Comparison of ENCODE assay signal across 21 cellular contexts in the genomic region with DNA sequence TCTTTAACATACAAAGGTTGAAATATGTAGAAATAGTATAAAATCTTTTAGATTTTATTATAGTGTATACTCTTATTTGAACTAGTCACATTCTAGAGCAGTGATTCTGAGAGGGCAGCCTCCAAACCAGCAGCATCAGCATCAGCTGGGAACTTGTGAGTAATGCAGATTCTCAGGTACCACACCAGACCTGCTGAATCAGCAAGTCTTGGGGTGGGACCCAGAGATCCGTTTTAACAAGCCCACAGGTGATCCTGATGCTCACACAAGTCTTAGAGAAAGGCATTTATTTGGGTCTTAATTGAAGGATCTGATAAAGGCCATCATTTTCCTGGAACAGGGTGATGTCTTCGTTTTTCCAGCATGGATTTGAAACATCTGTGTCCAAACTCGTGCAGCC.
DNase-seq lines count a peak whose midpoint lies in the region; ATAC-seq, FAIRE-seq and TF ChIP-seq lines count a peak whose summit lies in the region.
"Had no signal": no experiment of that assay in that cellular context is flagged by ENCODE, and none has a peak within 500 bp of the region (broad histone marks: within the 10 kb centered on the region; RNA-seq: fewer than 3 reads in every experiment).

No MANE protein-coding gene starts in this region.

- H2BK15ac ChIP-seq in IMR-90 (ENCODE audit: low read depth, low read length) (no peak overlapping the region), H1 (ENCODE audit: low read length) (no peak overlapping the region)

- no peak for FAIRE-seq in HepG2 (lab: Jason Lieb, UNC)
- no peak for FAIRE-seq in H1 (lab: Jason Lieb, UNC)
- FAIRE-seq: A204.1, G401.6, GM12892 had no signal

- H4K20me1 ChIP-seq in HepG2 (ENCODE audit: insufficient read depth, low read length) (no peaks in the 10 kb centered on the region), IMR-90 (ENCODE audit: insufficient read depth, low read length) (no peaks in the 10 kb centered on the region), H1 (replicated peaks in 1 of 2; ENCODE audit: control insufficient read depth in 1 of 2, insufficient read depth in 2 of 2, low read length in 2 of 2) (no peaks in the 10 kb centered on the region)

- no peak overlapping the region for H2BK12ac ChIP-seq in H1 (ENCODE audit: low read depth, low read length)

- no peak overlapping the region for H3K4ac ChIP-seq in IMR-90 (ENCODE audit: low read depth, low read length)
- H3K4ac ChIP-seq in H1 (replicated peaks; ENCODE audit: insufficient read length, low read depth, low read length) = no peak overlapping the region

- H3K4me2 ChIP-seq in HepG2 (ENCODE audit: low read depth, low read length) (no peak overlapping the region), IMR-90 (ENCODE audit: low read depth, low read length) (no peak overlapping the region), H1 (ENCODE audit: insufficient read depth in 1 of 2, low read depth in 2 of 2, low read length in 2 of 2) (no peak overlapping the region)

- POLR2A ChIA-PET in HepG2 (lab: Yijun Ruan, JAX) = no interaction called here
- POLR2A ChIA-PET in IMR-90 (lab: Charles Lee; ENCODE audit: unreplicated experiment) = no interaction called here
- POLR2A ChIA-PET in H1 (lab: Charles Lee; ENCODE audit: partially characterized antibody) = interaction anchor here (0.7 kb wide), 1 partner anchor 279 kb away, joined by 3 read pairs; no protein-coding TSS in a partner anchor

- no peak overlapping the region for H3K23ac ChIP-seq in IMR-90 (ENCODE audit: low read depth, low read length)
- no peak overlapping the region for H3K23ac ChIP-seq in H1 (ENCODE audit: insufficient read length)

- no peak for DNase-seq in HepG2 (ENCODE audit: low spot score)
- DNase-seq in right lobe of liver = no peak
- DNase-seq in IMR-90 = no peak
- DNase-seq in H1 (ENCODE audit: low read depth in 1 of 2, low spot score in 2 of 2) = no peak
- DNase-seq in NCI-H446 (lab: John Stamatoyannopoulos, UW) = no peak
- DNase-seq in hippocampal formation (lab: John Stamatoyannopoulos, UW) = no peak
- DNase-seq: ACHN; AML-193; BE2C; C1 segment of cervical spinal cord; Calu3; CD4-positive, alpha-beta memory T cell; COR-L47; DND-41; GOT3; H7; HCEC 1CT had no signal

- no peak overlapping the region for H3K9ac ChIP-seq in HepG2 (ENCODE audit: insufficient read depth, low read depth, low read length)
- no peak overlapping the region for H3K9ac ChIP-seq in IMR-90 (ENCODE audit: low read depth, low read length)
- H3K9ac ChIP-seq in H1 (replicated peaks in 1 of 4; ENCODE audit: extremely low read depth in 1 of 4, low read depth in 3 of 4, low read length in 3 of 4) = no peak overlapping the region

- in situ Hi-C loops in HepG2 (cut with HindIII; ENCODE audit: extremely low pct_ligation_motif_present, low pct_unique_long_range_greater_than_20kb) = no loop called here
- in situ Hi-C loops in IMR-90 (cut with MboI; ENCODE audit: low sequenced_read_pairs) = no loop called here

- H2BK5ac ChIP-seq in IMR-90 (ENCODE audit: low read depth, low read length, poor library complexity, severe bottlenecking) (no peak overlapping the region), H1 (ENCODE audit: low read depth, low read length) (no peak overlapping the region)

- H3K27ac ChIP-seq in HepG2 (ENCODE audit: extremely low read length, insufficient read depth, low read length) = no peak overlapping the region
- no peak overlapping the region for H3K27ac ChIP-seq in right lobe of liver
- no peak overlapping the region for H3K27ac ChIP-seq in IMR-90 (ENCODE audit: insufficient read depth, low read length)
- H3K27ac ChIP-seq in H1 (ENCODE audit: low read depth, low read length) = no peak overlapping the region
- H3K27ac ChIP-seq: 22Rv1 had no signal

- no peaks in the 10 kb centered on the region for H3K27me3 ChIP-seq in HepG2 (ENCODE audit: control insufficient read depth in 1 of 2, insufficient read depth in 2 of 2, low read length in 2 of 2)
- H3K27me3 ChIP-seq in right lobe of liver = no peaks in the 10 kb centered on the region
- H3K27me3 ChIP-seq in IMR-90 (ENCODE audit: control insufficient read depth, insufficient read depth, low read length) = no peaks in the 10 kb centered on the region
- no peaks in the 10 kb centered on the region for H3K27me3 ChIP-seq in H1 (replicated peaks in 1 of 4; ENCODE audit: control insufficient read depth in 3 of 4, extremely low read depth in 1 of 4, insufficient read depth in 3 of 4, low read length in 3 of 4)
- H3K27me3 ChIP-seq: BE2C had no signal

- H3K79me1 ChIP-seq in IMR-90 (ENCODE audit: low read depth in 1 of 2, low read length in 2 of 2) = no peaks in the 10 kb centered on the region
- H3K79me1 ChIP-seq in H1 (ENCODE audit: low read depth, low read length) = no peaks in the 10 kb centered on the region

- H4K8ac ChIP-seq in IMR-90 (ENCODE audit: low read depth in 2 of 2, low read length in 2 of 2) (no peak overlapping the region), H1 (ENCODE audit: extremely low read depth, insufficient read depth, low read length) (no peak overlapping the region)

- H3K18ac ChIP-seq in IMR-90 (ENCODE audit: low read depth, low read length) = no peak overlapping the region
- H3K18ac ChIP-seq in H1 (ENCODE audit: extremely low read depth, low read length) = no peak overlapping the region

- H2BK20ac ChIP-seq in IMR-90 (ENCODE audit: low read depth, low read length) (no peak overlapping the region), H1 (ENCODE audit: low read length) (no peak overlapping the region)

- H3K4me3 ChIP-seq in HepG2 (replicated peaks in 1 of 3; ENCODE audit: insufficient read depth in 1 of 3, low read depth in 2 of 3, low read length in 3 of 3) (no peak overlapping the region), right lobe of liver (no peak overlapping the region), IMR-90 (ENCODE audit: insufficient read depth, low read depth, low read length) (no peak overlapping the region), H1 (ENCODE audit: extremely low read depth in 1 of 4, insufficient read depth in 2 of 4, low read depth in 3 of 4, low read length in 4 of 4) (no peak overlapping the region)

- H2AFZ ChIP-seq in HepG2 (ENCODE audit: low read length) (no peak overlapping the region), IMR-90 (replicated peaks; ENCODE audit: low read length, poor library complexity) (no peak overlapping the region), H1 (ENCODE audit: low read length) (no peak overlapping the region)

- H3K9me3 ChIP-seq in HepG2 (ENCODE audit: low read length) = no peaks in the 10 kb centered on the region
- H3K9me3 ChIP-seq in right lobe of liver = no peaks in the 10 kb centered on the region
- no peaks in the 10 kb centered on the region for H3K9me3 ChIP-seq in IMR-90 (ENCODE audit: control insufficient read depth, insufficient read depth, low read length)
- H3K9me3 ChIP-seq in H1 (ENCODE audit: insufficient read depth in 2 of 2, low read depth in 1 of 2, low read length in 1 of 2) = no peaks in the 10 kb centered on the region
- H3K9me3 ChIP-seq: BE2C had no signal

- H3K56ac ChIP-seq in IMR-90 (ENCODE audit: extremely low read depth, insufficient read depth, low read length) (no peak overlapping the region), H1 (replicated peaks; ENCODE audit: insufficient read length, low read depth, low read length) (no peak overlapping the region)

- CTCF ChIA-PET in HepG2 (lab: Yijun Ruan, JAX; ENCODE audit: low intra/inter-chr PET ratio, low total read pairs) = no interaction called here
- CTCF ChIA-PET in IMR-90 (lab: Yijun Ruan, JAX) = no interaction called here
- CTCF ChIA-PET in H1 (lab: Charles Lee; ENCODE audit: partially characterized antibody) = no interaction called here

- intact Hi-C loops in HepG2 (cut with micrococcal nuclease; ENCODE audit: unreplicated experiment) (no loop called here), right lobe of liver (cut with DNase I) (no loop called here), IMR-90 (cut with micrococcal nuclease) (loop anchor here (10.0 kb wide), 1 partner anchor 188 kb away; no protein-coding TSS in a partner anchor)

- H4K5ac ChIP-seq in IMR-90 (ENCODE audit: low read depth, low read length) (no peak overlapping the region), H1 (ENCODE audit: insufficient read length, low read depth, low read length) (no peak overlapping the region)

- H3K79me2 ChIP-seq in HepG2 (ENCODE audit: insufficient read depth, low read length) = no peaks in the 10 kb centered on the region
- no peaks in the 10 kb centered on the region for H3K79me2 ChIP-seq in H1 (ENCODE audit: control insufficient read depth in 1 of 2, insufficient read depth in 2 of 2, low read length in 2 of 2)

- H3K4me1 ChIP-seq in HepG2 (ENCODE audit: insufficient read depth, low read length) = no peaks in the 10 kb centered on the region
- no peaks in the 10 kb centered on the region for H3K4me1 ChIP-seq in right lobe of liver
- H3K4me1 ChIP-seq in IMR-90 (ENCODE audit: control insufficient read depth, insufficient read depth, low read length) = no peaks in the 10 kb centered on the region
- H3K4me1 ChIP-seq in H1 (replicated peaks in 1 of 4; ENCODE audit: control insufficient read depth in 3 of 4, insufficient read depth in 4 of 4, low read length in 3 of 4) = peaks cover 0 to 3% (median 0%) of the 10 kb centered on the region in 4 experiments; a peak in 1 of 7 replicates
- H3K4me1 ChIP-seq: BE2C had no signal

- H2AK5ac ChIP-seq in IMR-90 (ENCODE audit: low read depth, low read length) = no peak overlapping the region
- no peak overlapping the region for H2AK5ac ChIP-seq in H1 (ENCODE audit: low read depth, low read length)

- TF ChIP-seq CTCF in HepG2 (CRISPR knock-in tag; IDR thresholded peaks at IDR 0.05) = no peak
- no peak for TF ChIP-seq CTCF in right lobe of liver (IDR thresholded peaks at IDR 0.05)
- TF ChIP-seq CTCF in IMR-90 (conservative IDR thresholded peaks at IDR 0.05; ENCODE audit: low read depth, low read length) = no peak
- TF ChIP-seq CTCF in H1 (IDR thresholded peaks at IDR 0.05; ENCODE audit: control extremely low read depth in 1 of 3, insufficient read depth in 1 of 3, low read depth in 1 of 3, low read length in 3 of 3) = no peak

- ATAC-seq in HepG2 = no peak
- no peak for ATAC-seq in right lobe of liver
- no peak for ATAC-seq in IMR-90 (ENCODE audit: low read depth)

- H3K36me3 ChIP-seq in HepG2 (replicated peaks in 1 of 2; ENCODE audit: control insufficient read depth in 1 of 2, insufficient read depth in 2 of 2, low read length in 2 of 2) (no peaks in the 10 kb centered on the region), right lobe of liver (no peaks in the 10 kb centered on the region), IMR-90 (ENCODE audit: control insufficient read depth, insufficient read depth, low read length) (no peaks in the 10 kb centered on the region), H1 (ENCODE audit: control insufficient read depth in 2 of 4, insufficient read depth in 4 of 4, low read length in 3 of 4) (no peaks in the 10 kb centered on the region)
- H3K36me3 ChIP-seq: BE2C had no signal

- H2BK120ac ChIP-seq in IMR-90 (ENCODE audit: low read depth, low read length) = no peak overlapping the region
- no peak overlapping the region for H2BK120ac ChIP-seq in H1 (replicated peaks; ENCODE audit: low read depth, low read length)

- dilution Hi-C loops in IMR-90 (cut with HindIII; ENCODE audit: low sequenced_read_pairs, unreplicated experiment) = no loop called here

- no TSS peak for BruUV-seq in HepG2 (replicated peaks; lab: Mats Ljungman, UMichigan)
- BruUV-seq in IMR-90 (replicated peaks; lab: Mats Ljungman, UMichigan) = no TSS peak

- H3K14ac ChIP-seq in IMR-90 (replicated peaks; ENCODE audit: low read depth, low read length) (no peak overlapping the region), H1 (ENCODE audit: insufficient read length) (no peak overlapping the region)

- 0% methylated on average over 2 of the region's 3 CpGs for WGBS in HepG2 (ENCODE audit: low lambda C conversion rate)
- WGBS in right lobe of liver (ENCODE audit: insufficient coverage, low coverage, low lambda C conversion rate, missing lambda C conversion rate) = 46% methylated on average over 3 of the region's 3 CpGs
- 49% methylated on average over 2 of the region's 3 CpGs; no CpG with 5 or more reads in 1 of the 2 experiments for WGBS in IMR-90 (ENCODE audit: extremely low coverage in 2 of 2, insufficient read length in 1 of 2), 2 experiments
- WGBS in H1 (ENCODE audit: extremely low coverage in 1 of 2, insufficient coverage in 1 of 2, insufficient read length in 1 of 2, insufficient replicate concordance in 2 of 2, low coverage in 1 of 2, low lambda C conversion rate in 2 of 2, missing lambda C conversion rate in 1 of 2), 2 experiments = 95% methylated on average over 3 of the region's 3 CpGs; no CpG with 5 or more reads in 1 of the 2 experiments

- H4K91ac ChIP-seq in IMR-90 (ENCODE audit: insufficient read depth, low read depth, low read length) = no peak overlapping the region
- no peak overlapping the region for H4K91ac ChIP-seq in H1 (replicated peaks; ENCODE audit: insufficient read length, low read length)

- no peak overlapping the region for H2AK9ac ChIP-seq in IMR-90 (replicated peaks; ENCODE audit: low read depth, low read length, poor library complexity)

- no peaks in the 10 kb centered on the region for H3K9me1 ChIP-seq in IMR-90 (ENCODE audit: insufficient read depth, low read length)

- TF ChIP-seq RAD21 in HepG2 (CRISPR knock-in tag; IDR thresholded peaks at IDR 0.05) (no peak), IMR-90 (IDR thresholded peaks at IDR 0.05; ENCODE audit: low read length) (no peak), H1 (IDR thresholded peaks at IDR 0.05 in 1 of 2, conservative IDR thresholded peaks at IDR 0.05 in 1 of 2; ENCODE audit: low read depth in 2 of 2, low read length in 2 of 2) (no peak)

- TF ChIP-seq EP300 in HepG2 (IDR thresholded peaks at IDR 0.05; ENCODE audit: low read depth in 2 of 2, low read length in 2 of 2) (no peak), HepG2 (CRISPR knock-in tag; IDR thresholded peaks at IDR 0.05; ENCODE audit: borderline replicate concordance) (no peak), H1 (IDR thresholded peaks at IDR 0.05; ENCODE audit: borderline replicate concordance in 1 of 2, low read depth in 2 of 2, low read length in 2 of 2) (no peak)

- TF ChIP-seq POLR2A in HepG2 (IDR thresholded peaks at IDR 0.05; ENCODE audit: insufficient read depth in 1 of 2, low read depth in 2 of 2, low read length in 2 of 2) (no peak), right lobe of liver (IDR thresholded peaks at IDR 0.05) (no peak), IMR-90 (IDR thresholded peaks at IDR 0.05; ENCODE audit: low read depth, low read length) (no peak), H1 (IDR thresholded peaks at IDR 0.05; ENCODE audit: control extremely low read depth in 1 of 2, low read depth in 2 of 2, low read length in 2 of 2) (no peak)

- no peaks in the 10 kb centered on the region for H3K23me2 ChIP-seq in H1 (ENCODE audit: low read depth, low read length)
